Comparison of ENCODE assay signal across 23 cellular contexts in the genomic region with DNA sequence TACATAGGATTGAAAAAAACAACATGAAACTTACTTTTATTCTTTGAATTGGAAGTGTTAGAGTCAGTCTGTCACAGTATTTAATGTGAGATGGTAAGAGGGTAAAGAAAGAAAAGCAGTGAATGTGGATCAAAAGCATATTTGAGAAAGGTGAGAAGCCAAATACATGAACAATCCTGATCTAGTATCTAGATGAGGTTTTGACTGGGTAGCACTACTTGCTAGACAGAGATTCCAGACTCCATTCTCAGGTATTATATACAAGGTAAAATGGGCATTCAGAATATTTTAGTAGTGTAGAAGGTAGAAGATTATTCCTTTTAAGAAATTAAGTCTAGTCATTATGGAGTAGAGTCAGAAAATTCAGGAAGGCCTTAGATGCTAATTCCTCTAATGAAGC.
A peak's percentile ranks its signal among the peaks of the same experiment; 100 is the strongest.
DNase-seq lines count a peak whose midpoint lies in the region; ATAC-seq and TF ChIP-seq lines count a peak whose summit lies in the region.
"Had no signal": no experiment of that assay in that cellular context is flagged by ENCODE, and none has a peak within 500 bp of the region (broad histone marks: within the 10 kb centered on the region; RNA-seq: fewer than 3 reads in every experiment).

No MANE protein-coding gene starts in this region.

- H3K36me3 ChIP-seq in ACC112 (ENCODE audit: insufficient read depth, low read length) = no peaks in the 10 kb centered on the region; the same call in 1 of the 2 replicates

- no peaks in the 10 kb centered on the region for H3K27me3 ChIP-seq in ACC112 (ENCODE audit: insufficient read depth, low read length)
- H3K27me3 ChIP-seq: neutrophil had no signal

- H3K9me3 Mint-ChIP-seq in T-helper 1 cell treated with Interleukin-12 subunit alpha and Interleukin-12 subunit beta and Interleukin-4 antibody, amounts not matched to agents 30 μg/mL and 1 μg/mL, for 36 hours = no peaks in the 10 kb centered on the region
- H3K9me3 Mint-ChIP-seq in effector memory CD8-positive, alpha-beta T cell = no peaks in the 10 kb centered on the region
- no peaks in the 10 kb centered on the region for H3K9me3 Mint-ChIP-seq in mesothelial cell of epicardium
- H3K9me3 Mint-ChIP-seq in CD14-positive monocyte = no peaks in the 10 kb centered on the region
- H3K9me3 Mint-ChIP-seq: activated B cell treated with CpG ODN at 0.5 μM for 24 hours; memory B cell; stimulated activated memory B cell treated with anti-CD40 and anti-IgM and Interleukin-4, amounts not matched to agents 10 μg/mL and 1 μg/mL and 100 μg/mL, for 72 hours had no signal

- no peak for ATAC-seq in T-helper 17 cell
- ATAC-seq in effector memory CD8-positive, alpha-beta T cell (replicated peaks) = no peak
- ATAC-seq: left lobe of liver; sciatic nerve; stimulated activated memory B cell treated with anti-CD40 and anti-IgM and Interleukin-4, amounts not matched to agents 10 μg/mL and 1 μg/mL and 100 μg/mL, for 72 hours had no signal

- H3K27ac ChIP-seq in ACC112 (ENCODE audit: low read depth, low read length) = peak overlapping the region; percentile 2; the same call in 1 of the 2 replicates
- H3K27ac ChIP-seq: epithelial cell of prostate, neutrophil had no signal

- peak overlapping the region; percentile 9 for H3K4me3 Mint-ChIP-seq in T-helper 1 cell treated with Interleukin-12 subunit alpha and Interleukin-12 subunit beta and Interleukin-4 antibody, amounts not matched to agents 30 μg/mL and 1 μg/mL, for 36 hours
- peak overlapping the region; percentile 69 for H3K4me3 Mint-ChIP-seq in T-helper 17 cell
- H3K4me3 Mint-ChIP-seq in effector memory CD8-positive, alpha-beta T cell = no peak overlapping the region
- no peak overlapping the region for H3K4me3 Mint-ChIP-seq in mesothelial cell of epicardium
- H3K4me3 Mint-ChIP-seq in CD14-positive monocyte = no peak overlapping the region
- H3K4me3 Mint-ChIP-seq: activated B cell treated with CpG ODN at 0.5 μM for 24 hours; memory B cell; stimulated activated memory B cell treated with anti-CD40 and anti-IgM and Interleukin-4, amounts not matched to agents 10 μg/mL and 1 μg/mL and 100 μg/mL, for 72 hours had no signal

- H3K4me1 ChIP-seq in ACC112 (ENCODE audit: control insufficient read depth, insufficient read depth, low read length, unreplicated experiment) = peaks cover 16% of the 10 kb centered on the region

- no peaks in the 10 kb centered on the region for H3K27me3 Mint-ChIP-seq in T-helper 1 cell treated with Interleukin-12 subunit alpha and Interleukin-12 subunit beta and Interleukin-4 antibody, amounts not matched to agents 30 μg/mL and 1 μg/mL, for 36 hours (ENCODE audit: low read depth)
- H3K27me3 Mint-ChIP-seq in T-helper 17 cell (no peaks in the 10 kb centered on the region), mesothelial cell of epicardium (ENCODE audit: low read depth) (no peaks in the 10 kb centered on the region), CD14-positive monocyte (ENCODE audit: low read depth in 3 of 3) (no peaks in the 10 kb centered on the region)
- no peaks in the 10 kb centered on the region for H3K27me3 Mint-ChIP-seq in effector memory CD8-positive, alpha-beta T cell
- H3K27me3 Mint-ChIP-seq: activated B cell treated with CpG ODN at 0.5 μM for 24 hours; memory B cell; progenitor cell of endocrine pancreas; stimulated activated memory B cell treated with anti-CD40 and anti-IgM and Interleukin-4, amounts not matched to agents 10 μg/mL and 1 μg/mL and 100 μg/mL, for 72 hours had no signal

- no peaks in the 10 kb centered on the region for H3K79me2 ChIP-seq in ACC112 (ENCODE audit: control insufficient read depth, insufficient read depth, low read length, unreplicated experiment)

- H2AFZ ChIP-seq in ACC112 (ENCODE audit: low read length, unreplicated experiment) = no peak overlapping the region

- intact Hi-C loops in CD14-positive monocyte (cut with micrococcal nuclease) = no loop called here

- no peak for TF ChIP-seq CTCF in mesothelial cell of epicardium (IDR thresholded peaks at IDR 0.05; ENCODE audit: unreplicated experiment)
- no peak for TF ChIP-seq CTCF in CD14-positive monocyte (IDR thresholded peaks at IDR 0.05)

- H3K36me3 Mint-ChIP-seq in T-helper 1 cell treated with Interleukin-12 subunit alpha and Interleukin-12 subunit beta and Interleukin-4 antibody, amounts not matched to agents 30 μg/mL and 1 μg/mL, for 36 hours (ENCODE audit: low read depth) = peaks cover 34% of the 10 kb centered on the region
- H3K36me3 Mint-ChIP-seq in T-helper 17 cell (ENCODE audit: low read depth) = peaks cover 2% of the 10 kb centered on the region
- H3K36me3 Mint-ChIP-seq in effector memory CD8-positive, alpha-beta T cell (ENCODE audit: insufficient read depth) = peaks cover 34% of the 10 kb centered on the region
- peaks cover 36% of the 10 kb centered on the region for H3K36me3 Mint-ChIP-seq in mesothelial cell of epicardium
- H3K36me3 Mint-ChIP-seq in CD14-positive monocyte = peaks cover 56 to 83% of the 10 kb centered on the region in 2 donors

- DNase-seq in T-helper 1 cell (no peak), T-helper 17 cell (no peak), mesothelial cell of epicardium (ENCODE audit: low spot score in 2 of 2, unreplicated experiment in 2 of 2) (no peak), CD14-positive monocyte (ENCODE audit: low spot score) (no peak), HPDE6-E6E7 (ENCODE audit: extremely low spot score) (no peak)
- DNase-seq in effector memory CD8-positive, alpha-beta T cell = no peak
- DNase-seq: 8988T; activated B cell treated with CpG ODN at 0.5 μM for 24 hours; amniotic stem cell; DMS153; effector CD4-positive, alpha-beta T cell; NCI-H146; NCI-H2107; stimulated activated CD4-positive, alpha-beta T cell treated with anti-CD3 and anti-CD28 coated beads, Interleukin-4, amount 100 ng/mL, for 24 hours had no signal

- H3K27ac Mint-ChIP-seq in T-helper 1 cell treated with Interleukin-12 subunit alpha and Interleukin-12 subunit beta and Interleukin-4 antibody, amounts not matched to agents 30 μg/mL and 1 μg/mL, for 36 hours = peak overlapping the region; percentile 6
- H3K27ac Mint-ChIP-seq in T-helper 17 cell (peak overlapping the region; percentile 90), mesothelial cell of epicardium (no peak overlapping the region), CD14-positive monocyte (peak overlapping the region in 1 of 7 donors; percentile 7)
- H3K27ac Mint-ChIP-seq in effector memory CD8-positive, alpha-beta T cell = peak overlapping the region; percentile 48 to 72
- H3K27ac Mint-ChIP-seq: activated B cell treated with CpG ODN at 0.5 μM for 24 hours; memory B cell; progenitor cell of endocrine pancreas; stimulated activated memory B cell treated with anti-CD40 and anti-IgM and Interleukin-4, amounts not matched to agents 10 μg/mL and 1 μg/mL and 100 μg/mL, for 72 hours had no signal

- H3K4me1 Mint-ChIP-seq in T-helper 1 cell treated with Interleukin-12 subunit alpha and Interleukin-12 subunit beta and Interleukin-4 antibody, amounts not matched to agents 30 μg/mL and 1 μg/mL, for 36 hours (ENCODE audit: low read depth) = peaks cover 22% of the 10 kb centered on the region
- peaks cover 16% of the 10 kb centered on the region for H3K4me1 Mint-ChIP-seq in T-helper 17 cell
- peaks cover 6 to 11% of the 10 kb centered on the region in 2 donors for H3K4me1 Mint-ChIP-seq in effector memory CD8-positive, alpha-beta T cell (ENCODE audit: low read depth in 2 of 2)
- no peaks in the 10 kb centered on the region for H3K4me1 Mint-ChIP-seq in mesothelial cell of epicardium
- no peaks in the 10 kb centered on the region for H3K4me1 Mint-ChIP-seq in CD14-positive monocyte
- H3K4me1 Mint-ChIP-seq: activated B cell treated with CpG ODN at 0.5 μM for 24 hours; memory B cell; stimulated activated memory B cell treated with anti-CD40 and anti-IgM and Interleukin-4, amounts not matched to agents 10 μg/mL and 1 μg/mL and 100 μg/mL, for 72 hours had no signal

- no peaks in the 10 kb centered on the region for H3K9me3 ChIP-seq in T-helper 17 cell (ENCODE audit: control insufficient read depth, low read length, poor library complexity, severe bottlenecking)
- H3K9me3 ChIP-seq: neutrophil had no signal

- H3K4me3 ChIP-seq in ACC112 (ENCODE audit: low read depth, low read length) = no peak overlapping the region

Comparison
In these comparisons a context has a peak if more than half of its experiments do, and no peak if none do; other contexts are left out.
1. H3K4me3 Mint-ChIP-seq: peak in T-helper 1 cell treated with Interleukin-12 subunit alpha and Interleukin-12 subunit beta and Interleukin-4 antibody, amounts not matched to agents 30 μg/mL and 1 μg/mL, for 36 hours (single experiment) and T-helper 17 cell (single experiment); none in effector memory CD8-positive, alpha-beta T cell (0 of 2), mesothelial cell of epicardium (single experiment) and CD14-positive monocyte (0 of 2).